Comparison of ENCODE assay signal across 1 cellular context in the genomic region with DNA sequence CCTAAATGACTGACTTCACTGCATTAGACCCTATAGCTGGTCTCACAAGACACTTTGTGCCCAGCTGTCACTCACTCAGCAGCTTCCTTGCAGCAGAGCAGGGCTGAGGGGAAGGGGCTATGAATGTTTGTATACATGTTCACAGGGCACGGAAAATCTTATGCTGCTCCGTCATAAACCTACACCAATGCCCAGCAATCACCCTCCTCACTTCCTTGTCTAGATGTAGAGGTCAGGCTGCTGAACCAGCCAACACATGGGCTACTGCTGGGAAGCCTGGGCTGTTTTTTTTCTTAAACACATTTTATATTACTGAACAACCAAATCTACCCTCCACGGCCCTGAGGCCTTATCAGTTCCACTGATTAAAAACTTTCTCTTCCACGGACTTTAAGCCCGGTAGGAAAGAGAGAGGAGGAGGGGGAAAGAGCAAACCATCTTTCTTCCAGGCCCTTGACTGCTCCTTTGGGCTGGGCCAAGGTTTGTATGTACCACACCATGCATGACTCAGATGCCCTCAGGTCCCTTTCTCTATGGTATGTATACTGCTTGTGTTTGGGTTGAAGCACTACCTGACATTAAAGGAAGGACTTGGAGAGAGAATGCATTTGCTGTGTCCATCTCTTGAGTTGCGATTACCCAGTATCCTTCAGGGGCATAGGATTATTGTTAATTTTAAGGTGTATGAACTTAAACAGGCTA.
TF ChIP-seq lines count a peak whose summit lies in the region.

No MANE protein-coding gene starts in this region.

TF ChIP-seq in HCT116, 20 proteins besides CTCF, POLR2A, EP300 and RAD21:
- no peak for TF ChIP-seq SRF (IDR thresholded peaks at IDR 0.05; ENCODE audit: low read depth)
- TF ChIP-seq, protein P1, sequence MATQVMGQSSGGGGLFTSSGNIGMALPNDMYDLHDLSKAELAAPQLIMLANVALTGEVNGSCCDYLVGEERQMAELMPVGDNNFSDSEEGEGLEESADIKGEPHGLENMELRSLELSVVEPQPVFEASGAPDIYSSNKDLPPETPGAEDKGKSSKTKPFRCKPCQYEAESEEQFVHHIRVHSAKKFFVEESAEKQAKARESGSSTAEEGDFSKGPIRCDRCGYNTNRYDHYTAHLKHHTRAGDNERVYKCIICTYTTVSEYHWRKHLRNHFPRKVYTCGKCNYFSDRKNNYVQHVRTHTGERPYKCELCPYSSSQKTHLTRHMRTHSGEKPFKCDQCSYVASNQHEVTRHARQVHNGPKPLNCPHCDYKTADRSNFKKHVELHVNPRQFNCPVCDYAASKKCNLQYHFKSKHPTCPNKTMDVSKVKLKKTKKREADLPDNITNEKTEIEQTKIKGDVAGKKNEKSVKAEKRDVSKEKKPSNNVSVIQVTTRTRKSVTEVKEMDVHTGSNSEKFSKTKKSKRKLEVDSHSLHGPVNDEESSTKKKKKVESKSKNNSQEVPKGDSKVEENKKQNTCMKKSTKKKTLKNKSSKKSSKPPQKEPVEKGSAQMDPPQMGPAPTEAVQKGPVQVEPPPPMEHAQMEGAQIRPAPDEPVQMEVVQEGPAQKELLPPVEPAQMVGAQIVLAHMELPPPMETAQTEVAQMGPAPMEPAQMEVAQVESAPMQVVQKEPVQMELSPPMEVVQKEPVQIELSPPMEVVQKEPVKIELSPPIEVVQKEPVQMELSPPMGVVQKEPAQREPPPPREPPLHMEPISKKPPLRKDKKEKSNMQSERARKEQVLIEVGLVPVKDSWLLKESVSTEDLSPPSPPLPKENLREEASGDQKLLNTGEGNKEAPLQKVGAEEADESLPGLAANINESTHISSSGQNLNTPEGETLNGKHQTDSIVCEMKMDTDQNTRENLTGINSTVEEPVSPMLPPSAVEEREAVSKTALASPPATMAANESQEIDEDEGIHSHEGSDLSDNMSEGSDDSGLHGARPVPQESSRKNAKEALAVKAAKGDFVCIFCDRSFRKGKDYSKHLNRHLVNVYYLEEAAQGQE (IDR thresholded peaks at IDR 0.05; ENCODE audit: low read depth) = no peak
- no peak for TF ChIP-seq TCF7L2 (IDR thresholded peaks at IDR 0.05; ENCODE audit: borderline replicate concordance, extremely low read depth, insufficient read depth, insufficient read length)
- no peak for TF ChIP-seq SIN3A (IDR thresholded peaks at IDR 0.05; ENCODE audit: low read depth)
- no peak for TF ChIP-seq ZNF274 (IDR thresholded peaks at IDR 0.05; ENCODE audit: low read depth, low read length)
- TF ChIP-seq POLR2AphosphoS5 (IDR thresholded peaks at IDR 0.05; ENCODE audit: low read depth, low read length) = no peak
- no peak for TF ChIP-seq SP1 (IDR thresholded peaks at IDR 0.05; ENCODE audit: low read depth)
